Comparison of ENCODE assay signal across 24 cellular contexts in genomic region chr1:217561446-217561845, GRCh38.
"Had no signal": no experiment of that assay in that cellular context is flagged by ENCODE, and none has a peak within 500 bp of the region (broad histone marks: within the 10 kb centered on the region; RNA-seq: fewer than 3 reads in every experiment).

No MANE protein-coding gene starts in this region.

- H3K9me3 ChIP-seq: MG63, SJSA1 had no signal

- FAIRE-seq: bronchial epithelial cell had no signal

- H3K36me3 ChIP-seq: adrenal gland, MG63, SJSA1 had no signal

- H3K4me1 ChIP-seq: adrenal gland had no signal

- H3K27me3 ChIP-seq: adrenal gland, MG63, SJSA1 had no signal

- H3K27ac ChIP-seq: adrenal gland had no signal

- ATAC-seq: activated CD4-positive, CD25-positive, alpha-beta regulatory T cell treated with anti-CD3 and anti-CD28 coated beads, Interleukin-2, amount 50 U/mL, for 24 hours; activated CD8-positive, alpha-beta T cell treated with anti-CD3 and anti-CD28 coated beads for 36 hours had no signal

- DNase-seq: activated CD4-positive, alpha-beta T cell treated with anti-CD3 and anti-CD28 coated beads for 4 hours; activated CD8-positive, alpha-beta memory T cell treated with anti-CD3 and anti-CD28 coated beads, Interleukin-2, amount 50 U/mL, for 48 hours; activated CD8-positive, alpha-beta T cell treated with anti-CD3 and anti-CD28 coated beads for 36 hours; activated naive CD4-positive, alpha-beta T cell treated with anti-CD3 and anti-CD28 coated beads, Interleukin-2, amount 50 U/mL, for 16 hours; activated naive CD8-positive, alpha-beta T cell treated with anti-CD3 and anti-CD28 coated beads, Interleukin-2, amount 10 ng/mL, durations not matched to agents 7 days and 5 days; activated T-cell treated with anti-CD3 and anti-CD28 coated beads, Interleukin-2, amount 50 U/mL, for 1 hour; adrenal gland; anterior cingulate cortex; central memory CD4-positive, alpha-beta T cell; KG1; NCI-H1105; NCI-H1436; NCI-H187; NCI-H2081; NCI-H2227 treated with DMSO at 0.1 percent for 48 hours; NCI-H526; NCI-H774; Right ventricle myocardium superior; RPMI8226; SW 1271 had no signal

- H3K4me3 ChIP-seq: adrenal gland, MG63, SJSA1 had no signal
